ENCODE assay signal across 9 cellular contexts in genomic region chr1:54996869-54997710, GRCh38. TPM values are rescaled to one million over a fixed set of nuclear protein-coding genes. Genes with fewer than 3 reads are reported as not detected.
DNase-seq lines count a peak whose midpoint lies in the region; ATAC-seq and TF ChIP-seq lines count a peak whose summit lies in the region.
"Had no signal": no experiment of that assay in that cellular context is flagged by ENCODE, and none has a peak within 500 bp of the region (broad histone marks: within the 10 kb centered on the region; RNA-seq: fewer than 3 reads in every experiment).

No MANE protein-coding gene starts in this region.

- H3K79me2 ChIP-seq in PC-9 (ENCODE audit: low read depth) = no peaks in the 10 kb centered on the region

- H3F3A ChIP-seq in PC-9 (ENCODE audit: insufficient read depth, low read depth) = no peaks in the 10 kb centered on the region

- H3K36me3 Mint-ChIP-seq in endothelial cell (ENCODE audit: low read depth, unreplicated experiment) = no peaks in the 10 kb centered on the region
- no peaks in the 10 kb centered on the region for H3K36me3 Mint-ChIP-seq in nephron progenitor cell (ENCODE audit: low read depth)

- POLR2A ChIA-PET in PC-9 (lab: Charles Lee; ENCODE audit: unreplicated experiment) = no interaction called here

- 0 out of 2 replicates have a peak, but pooled peaks cover 4% of the 10 kb centered on the region for H3K4me1 ChIP-seq in PC-9 (replicated peaks; ENCODE audit: insufficient read depth)

- CTCF ChIA-PET in PC-9 (lab: Charles Lee) = interaction anchor here (0.5 to 1.4 kb wide), 10 partner anchors 11 to 1289 kb away, joined by 3 to 16 read pairs (median 4); no protein-coding TSS in a partner anchor

- no peak overlapping the region for H3K27ac Mint-ChIP-seq in endothelial cell (ENCODE audit: unreplicated experiment)
- no peak overlapping the region for H3K27ac Mint-ChIP-seq in nephron progenitor cell

- TF ChIP-seq CTCF in PC-9 (conservative IDR thresholded peaks at IDR 0.05) = no peak
- TF ChIP-seq CTCF in endothelial cell (IDR thresholded peaks at IDR 0.05; ENCODE audit: unreplicated experiment) = no peak
- no peak for TF ChIP-seq CTCF in nephron progenitor cell (IDR thresholded peaks at IDR 0.05)

- no peak for ATAC-seq in HG02938 (IDR thresholded peaks at IDR 0.05; ENCODE audit: unreplicated experiment)
- no peak for ATAC-seq in HG03175 (IDR thresholded peaks at IDR 0.05; ENCODE audit: unreplicated experiment)
- no peak for ATAC-seq in GM18858 (IDR thresholded peaks at IDR 0.05; ENCODE audit: unreplicated experiment)

- no peaks in the 10 kb centered on the region for H3K9me3 Mint-ChIP-seq in endothelial cell (ENCODE audit: unreplicated experiment)
- no peaks in the 10 kb centered on the region for H3K9me3 Mint-ChIP-seq in nephron progenitor cell

- H3K4me1 Mint-ChIP-seq in endothelial cell (ENCODE audit: unreplicated experiment) (peaks cover 32% of the 10 kb centered on the region), nephron progenitor cell (peaks cover 43% of the 10 kb centered on the region)

- peak overlapping the region; percentile 41; the same call in 1 of the 2 replicates for H3K4me3 ChIP-seq in PC-9
- H3K4me3 ChIP-seq: mucosa of descending colon had no signal

- H3K27me3 Mint-ChIP-seq in endothelial cell (ENCODE audit: unreplicated experiment) (peaks cover 21% of the 10 kb centered on the region), nephron progenitor cell (ENCODE audit: low read depth, poor library complexity) (peaks cover 61% of the 10 kb centered on the region)

- DNase-seq in EL = peak; percentile 35
- DNase-seq in PC-9 = no peak
- DNase-seq in endothelial cell (ENCODE audit: low spot score) = no peak
- peak; percentile 36 for DNase-seq in nephron progenitor cell
- no peak for DNase-seq in NCI-H524 (lab: John Stamatoyannopoulos, UW)

- no TSS peak for BruUV-seq in PC-9 (replicated peaks; lab: Mats Ljungman, UMichigan)

- no peaks in the 10 kb centered on the region for H3K9me2 ChIP-seq in PC-9 (ENCODE audit: insufficient read depth)

- no peaks in the 10 kb centered on the region for H3K27me3 ChIP-seq in PC-9 (ENCODE audit: insufficient read depth, low read depth)

- no peaks in the 10 kb centered on the region for H4K20me1 ChIP-seq in PC-9 (ENCODE audit: insufficient read depth)

- H3K4me3 Mint-ChIP-seq in endothelial cell (ENCODE audit: unreplicated experiment) = peak overlapping the region; percentile 35
- peak overlapping the region; percentile 73 for H3K4me3 Mint-ChIP-seq in nephron progenitor cell

- H3K9me3 ChIP-seq in PC-9 (ENCODE audit: insufficient read depth, low read depth) = no peaks in the 10 kb centered on the region
- H3K9me3 ChIP-seq: mucosa of descending colon had no signal

- no peak overlapping the region for H3K27ac ChIP-seq in PC-9

- peak overlapping the region; percentile 72 for H3K4me2 ChIP-seq in PC-9

- no peak overlapping the region for H2AFZ ChIP-seq in PC-9

- intact Hi-C loops in PC-9 (cut with micrococcal nuclease; ENCODE audit: unreplicated experiment) = loop anchor here (1.0 to 2.0 kb wide), 4 partner anchors 26 to 325 kb away; no protein-coding TSS in a partner anchor

- no peaks in the 10 kb centered on the region for H3K36me3 ChIP-seq in PC-9 (ENCODE audit: low read depth)

RNA-seq across cellular contexts. Expression of gene BSND, which starts 1.6 kb away (rescaled TPM):
- total RNA-seq in PC-9 (2021) (0.09 TPM in 1 of 2 replicates, not detected in the other), endothelial cell (ENCODE audit: unreplicated experiment) (not detected)
- total RNA-seq: mucosa of descending colon had no signal

RNA-seq across cellular contexts. Expression of gene TMEM61, which starts 16.7 kb away (rescaled TPM):
- 3.8 and 5.0 TPM in 2 replicates for total RNA-seq in PC-9 (2021)
- not detected for total RNA-seq in endothelial cell (ENCODE audit: unreplicated experiment)

RNA-seq across cellular contexts. Expression of gene PCSK9, which starts 42.3 kb away (rescaled TPM):
- total RNA-seq in PC-9 (2021) (60.7 and 133 TPM in 2 replicates), endothelial cell (ENCODE audit: unreplicated experiment) (6.8 TPM)

Comparison
In these comparisons a context has a peak if more than half of its experiments do, and no peak if none do; other contexts are left out.
1. DNase-seq: peak in EL (single experiment) and nephron progenitor cell (single experiment); none in PC-9 (0 of 2), endothelial cell (single experiment) and NCI-H524 (0 of 2).